In the genomic region with DNA sequence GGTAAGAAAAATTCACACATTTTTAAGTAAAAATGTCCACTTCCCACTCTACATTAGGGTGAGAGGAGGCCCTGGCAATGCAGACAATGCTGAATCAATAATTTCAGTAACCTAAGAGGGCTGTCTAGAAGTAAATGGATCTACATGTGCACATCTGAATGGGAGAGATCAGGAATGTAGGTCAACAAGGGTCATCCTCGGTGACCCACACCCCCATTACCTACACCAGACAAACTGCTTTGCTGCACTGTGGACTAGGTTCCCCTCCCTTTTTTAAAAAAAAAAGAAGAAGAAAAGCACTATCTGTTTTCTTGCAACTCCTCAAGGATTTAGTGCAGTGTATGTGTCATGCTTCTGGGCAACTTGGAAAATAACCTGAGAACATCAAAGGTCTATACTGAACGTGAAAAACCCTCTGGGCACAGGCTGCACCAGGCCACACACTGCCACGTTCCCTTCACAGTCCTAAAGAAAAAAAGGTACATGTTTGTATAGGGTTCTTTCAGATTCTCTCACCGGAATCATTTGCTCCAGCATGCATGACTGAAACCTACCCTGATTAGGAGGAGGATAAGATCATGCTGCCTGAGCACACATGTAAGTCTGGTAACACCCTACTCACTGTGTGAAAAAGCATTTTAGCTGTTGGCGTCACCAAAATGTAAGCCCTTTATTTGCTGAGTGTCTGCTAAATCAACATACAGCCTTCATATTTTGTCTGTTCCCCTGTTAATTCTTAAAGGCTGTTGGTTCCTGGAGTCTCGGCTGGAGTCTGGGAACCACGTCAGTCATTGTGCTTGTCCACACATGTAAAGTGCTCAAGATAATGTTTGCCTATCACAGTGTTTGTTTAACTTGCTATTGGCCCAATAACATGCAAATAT, we compare ENCODE assay signal across 16 cellular contexts.
DNase-seq lines count a peak whose midpoint lies in the region; ATAC-seq and TF ChIP-seq lines count a peak whose summit lies in the region.
"Had no signal": no experiment of that assay in that cellular context is flagged by ENCODE, and none has a peak within 500 bp of the region (broad histone marks: within the 10 kb centered on the region; RNA-seq: fewer than 3 reads in every experiment).

No MANE protein-coding gene starts in this region.

- ATAC-seq in activated naive CD8-positive, alpha-beta T cell treated with anti-CD3 and anti-CD28 coated beads, Interleukin-2, amount 50 U/mL, for 24 hours = peak; percentile 10
- ATAC-seq in activated CD4-positive, CD25-positive, alpha-beta regulatory T cell treated with anti-CD3 and anti-CD28 coated beads, Interleukin-2, amount 50 U/mL, for 24 hours = no peak
- no peak for ATAC-seq in CD4-positive, alpha-beta T cell (ENCODE audit: poor library complexity)
- ATAC-seq: gastroesophageal sphincter, T-helper 17 cell had no signal

- TF ChIP-seq CTCF in glutamatergic neuron (IDR thresholded peaks at IDR 0.05; ENCODE audit: partially characterized antibody, unreplicated experiment) (no peak), HFFc6 (IDR thresholded peaks at IDR 0.05) (no peak)
- TF ChIP-seq CTCF in CD4-positive, alpha-beta T cell (IDR thresholded peaks at IDR 0.05) = no peak

- H3K9me3 Mint-ChIP-seq in activated naive CD8-positive, alpha-beta T cell treated with anti-CD3 and anti-CD28 coated beads, Interleukin-2, amount 50 U/mL, for 24 hours = no peaks in the 10 kb centered on the region
- no peaks in the 10 kb centered on the region for H3K9me3 Mint-ChIP-seq in activated naive CD8-positive, alpha-beta T cell treated with anti-CD3 and anti-CD28 coated beads for 36 hours
- H3K9me3 Mint-ChIP-seq in glutamatergic neuron (ENCODE audit: unreplicated experiment) (no peaks in the 10 kb centered on the region), HFFc6 (no peaks in the 10 kb centered on the region)
- no peaks in the 10 kb centered on the region for H3K9me3 Mint-ChIP-seq in CD4-positive, alpha-beta T cell
- H3K9me3 Mint-ChIP-seq in activated T-cell treated with anti-CD3 and anti-CD28 coated beads, Interleukin-2, amount 50 U/mL, for 24 hours = no peaks in the 10 kb centered on the region
- H3K9me3 Mint-ChIP-seq: activated T-helper 1 cell treated with anti-CD3 and anti-CD28 coated beads, Interleukin-12 subunit alpha, Interleukin-12 subunit beta, Interleukin-2, Interleukin-4 antibody, amounts not matched to agents 30 ng/mL and 10 ng/mL and 1 ng/mL, durations not matched to agents 14 hours and 24 hours and 36 hours; nephron had no signal

- POLR2A ChIA-PET in CD4-positive, alpha-beta T cell (lab: Charles Lee) = no interaction called here

- H3K36me3 Mint-ChIP-seq in activated naive CD8-positive, alpha-beta T cell treated with anti-CD3 and anti-CD28 coated beads, Interleukin-2, amount 50 U/mL, for 24 hours (ENCODE audit: low read depth) = peaks cover 4% of the 10 kb centered on the region
- H3K36me3 Mint-ChIP-seq in activated naive CD8-positive, alpha-beta T cell treated with anti-CD3 and anti-CD28 coated beads for 36 hours = peaks cover 6% of the 10 kb centered on the region
- no peaks in the 10 kb centered on the region for H3K36me3 Mint-ChIP-seq in glutamatergic neuron (ENCODE audit: unreplicated experiment)
- H3K36me3 Mint-ChIP-seq in HFFc6 (ENCODE audit: low read depth) = peaks cover 10% of the 10 kb centered on the region; the same call in 1 of the 2 replicates
- H3K36me3 Mint-ChIP-seq in CD4-positive, alpha-beta T cell (ENCODE audit: low read depth) = peaks cover 5% of the 10 kb centered on the region
- peaks cover 10% of the 10 kb centered on the region for H3K36me3 Mint-ChIP-seq in activated T-cell treated with anti-CD3 and anti-CD28 coated beads, Interleukin-2, amount 50 U/mL, for 24 hours (ENCODE audit: low read depth)

- no peaks in the 10 kb centered on the region for H3K9me3 ChIP-seq in CD4-positive, alpha-beta T cell (ENCODE audit: control insufficient read depth, low read length)
- H3K9me3 ChIP-seq: gastroesophageal sphincter, thoracic aorta had no signal

- no peak overlapping the region for H3K27ac ChIP-seq in CD4-positive, alpha-beta T cell (ENCODE audit: low read depth, low read length)
- H3K27ac ChIP-seq: gastroesophageal sphincter, PC-9, thoracic aorta had no signal

- H3K27ac Mint-ChIP-seq in activated naive CD8-positive, alpha-beta T cell treated with anti-CD3 and anti-CD28 coated beads, Interleukin-2, amount 50 U/mL, for 24 hours = no peak overlapping the region
- H3K27ac Mint-ChIP-seq in activated naive CD8-positive, alpha-beta T cell treated with anti-CD3 and anti-CD28 coated beads for 36 hours = no peak overlapping the region
- peak overlapping the region; percentile 5 for H3K27ac Mint-ChIP-seq in glutamatergic neuron (ENCODE audit: unreplicated experiment)
- no peak overlapping the region for H3K27ac Mint-ChIP-seq in HFFc6
- H3K27ac Mint-ChIP-seq in CD4-positive, alpha-beta T cell = no peak overlapping the region
- no peak overlapping the region for H3K27ac Mint-ChIP-seq in activated T-cell treated with anti-CD3 and anti-CD28 coated beads, Interleukin-2, amount 50 U/mL, for 24 hours
- H3K27ac Mint-ChIP-seq: activated T-helper 1 cell treated with anti-CD3 and anti-CD28 coated beads, Interleukin-12 subunit alpha, Interleukin-12 subunit beta, Interleukin-2, Interleukin-4 antibody, amounts not matched to agents 30 ng/mL and 10 ng/mL and 1 ng/mL, durations not matched to agents 14 hours and 24 hours and 36 hours; nephron; T-helper 17 cell had no signal

- H3K27me3 Mint-ChIP-seq in activated naive CD8-positive, alpha-beta T cell treated with anti-CD3 and anti-CD28 coated beads, Interleukin-2, amount 50 U/mL, for 24 hours = no peaks in the 10 kb centered on the region
- H3K27me3 Mint-ChIP-seq in activated naive CD8-positive, alpha-beta T cell treated with anti-CD3 and anti-CD28 coated beads for 36 hours = no peaks in the 10 kb centered on the region
- H3K27me3 Mint-ChIP-seq in glutamatergic neuron (ENCODE audit: unreplicated experiment) = no peaks in the 10 kb centered on the region
- no peaks in the 10 kb centered on the region for H3K27me3 Mint-ChIP-seq in HFFc6 (ENCODE audit: insufficient read depth)
- H3K27me3 Mint-ChIP-seq in CD4-positive, alpha-beta T cell = no peaks in the 10 kb centered on the region
- H3K27me3 Mint-ChIP-seq in activated T-cell treated with anti-CD3 and anti-CD28 coated beads, Interleukin-2, amount 50 U/mL, for 24 hours = no peaks in the 10 kb centered on the region
- H3K27me3 Mint-ChIP-seq: T-helper 17 cell had no signal

- no peak overlapping the region for H3K4me3 Mint-ChIP-seq in activated naive CD8-positive, alpha-beta T cell treated with anti-CD3 and anti-CD28 coated beads, Interleukin-2, amount 50 U/mL, for 24 hours
- H3K4me3 Mint-ChIP-seq in activated naive CD8-positive, alpha-beta T cell treated with anti-CD3 and anti-CD28 coated beads for 36 hours = no peak overlapping the region
- H3K4me3 Mint-ChIP-seq in glutamatergic neuron (ENCODE audit: unreplicated experiment) (no peak overlapping the region), HFFc6 (no peak overlapping the region)
- no peak overlapping the region for H3K4me3 Mint-ChIP-seq in CD4-positive, alpha-beta T cell
- no peak overlapping the region for H3K4me3 Mint-ChIP-seq in activated T-cell treated with anti-CD3 and anti-CD28 coated beads, Interleukin-2, amount 50 U/mL, for 24 hours
- H3K4me3 Mint-ChIP-seq: activated T-helper 1 cell treated with anti-CD3 and anti-CD28 coated beads, Interleukin-12 subunit alpha, Interleukin-12 subunit beta, Interleukin-2, Interleukin-4 antibody, amounts not matched to agents 30 ng/mL and 10 ng/mL and 1 ng/mL, durations not matched to agents 14 hours and 24 hours and 36 hours; nephron; T-helper 17 cell had no signal

- CTCF ChIA-PET in CD4-positive, alpha-beta T cell (lab: Charles Lee) = no interaction called here

- intact Hi-C loops in CD4-positive, alpha-beta T cell (cut with DNase I, micrococcal nuclease) = no loop called here

- DNase-seq in activated naive CD8-positive, alpha-beta T cell treated with anti-CD3 and anti-CD28 coated beads, Interleukin-2, amount 50 U/mL, for 24 hours = no peak
- DNase-seq in activated naive CD8-positive, alpha-beta T cell treated with anti-CD3 and anti-CD28 coated beads for 36 hours = no peak
- peak; percentile 95 for DNase-seq in NCI-H69 (lab: John Stamatoyannopoulos, UW)
- no peak for DNase-seq in glutamatergic neuron
- DNase-seq in HFFc6 = no peak
- no peak for DNase-seq in CD4-positive, alpha-beta T cell
- no peak for DNase-seq in activated T-cell treated with anti-CD3 and anti-CD28 coated beads, Interleukin-2, amount 50 U/mL, for 24 hours
- DNase-seq: activated CD4-positive, alpha-beta T cell treated with anti-CD3 and anti-CD28 coated beads, Interleukin-2, amount 50 U/mL, for 1 hour; effector CD4-positive, alpha-beta T cell; PC-9; T-helper 17 cell had no signal

- H3K4me1 Mint-ChIP-seq in activated naive CD8-positive, alpha-beta T cell treated with anti-CD3 and anti-CD28 coated beads, Interleukin-2, amount 50 U/mL, for 24 hours = no peaks in the 10 kb centered on the region
- H3K4me1 Mint-ChIP-seq in activated naive CD8-positive, alpha-beta T cell treated with anti-CD3 and anti-CD28 coated beads for 36 hours = no peaks in the 10 kb centered on the region
- H3K4me1 Mint-ChIP-seq in glutamatergic neuron (ENCODE audit: low read depth, unreplicated experiment) (peaks cover 16% of the 10 kb centered on the region), HFFc6 (ENCODE audit: low read depth) (peaks cover 10% of the 10 kb centered on the region)
- no peaks in the 10 kb centered on the region for H3K4me1 Mint-ChIP-seq in CD4-positive, alpha-beta T cell (ENCODE audit: low read depth)
- H3K4me1 Mint-ChIP-seq in activated T-cell treated with anti-CD3 and anti-CD28 coated beads, Interleukin-2, amount 50 U/mL, for 24 hours (ENCODE audit: low read depth) = no peaks in the 10 kb centered on the region
- H3K4me1 Mint-ChIP-seq: T-helper 17 cell had no signal

- no peaks in the 10 kb centered on the region for H3K27me3 ChIP-seq in CD4-positive, alpha-beta T cell (ENCODE audit: control insufficient read depth, insufficient read depth, low read length)
- H3K27me3 ChIP-seq: gastroesophageal sphincter had no signal
